ENCODE assay signal across 8 cellular contexts in genomic region chr14:21300892-21301291, GRCh38. TPM values are rescaled to one million over a fixed set of nuclear protein-coding genes. Genes with fewer than 3 reads are reported as not detected.
DNase-seq lines count a peak whose midpoint lies in the region; ATAC-seq and TF ChIP-seq lines count a peak whose summit lies in the region.

No MANE protein-coding gene starts in this region.

- H3K9me3 Mint-ChIP-seq in osteocyte (ENCODE audit: unreplicated experiment): no peaks in the 10 kb centered on the region

- peak; percentile 52 for DNase-seq in Right ventricle myocardium superior
- no peak for DNase-seq in cardiac septum (ENCODE audit: low spot score)
- peak; percentile 8 for DNase-seq in activated CD4-positive, alpha-beta T cell treated with anti-CD3 and anti-CD28 coated beads, Interleukin-2, amount 50 U/mL, for 1 hour
- DNase-seq in esophagus muscularis mucosa (ENCODE audit: extremely low spot score): no peak
- no peak for DNase-seq in osteocyte (ENCODE audit: extremely low spot score, unreplicated experiment)
- no peak for DNase-seq in DMS153 treated with DMSO at 0.1 percent for 48 hours (lab: John Stamatoyannopoulos, UW; ENCODE audit: unreplicated experiment)
- no peak for DNase-seq in NCI-H82 (lab: John Stamatoyannopoulos, UW)
- DNase-seq in NCI-H2196 treated with DMSO at 0.1 percent for 48 hours (lab: John Stamatoyannopoulos, UW; ENCODE audit: unreplicated experiment): no peak

- no peaks in the 10 kb centered on the region for H3K9me3 ChIP-seq in esophagus muscularis mucosa

- peak overlapping the region; percentile 47 for H3K4me3 Mint-ChIP-seq in osteocyte (ENCODE audit: unreplicated experiment)

- no peak overlapping the region for H3K27ac ChIP-seq in esophagus muscularis mucosa (replicated peaks in 1 of 4)

- H3K27me3 Mint-ChIP-seq in osteocyte (ENCODE audit: unreplicated experiment): peaks cover 44% of the 10 kb centered on the region

- peaks cover 3 to 7% (median 6%) of the 10 kb centered on the region in 4 donors for H3K4me1 ChIP-seq in esophagus muscularis mucosa

- 1% methylated on average over 27 of the region's 30 CpGs for WGBS in esophagus muscularis mucosa

- H3K27me3 ChIP-seq in esophagus muscularis mucosa: peaks cover 0 to 27% (median 5%) of the 10 kb centered on the region in 4 donors

- H3K27ac Mint-ChIP-seq in osteocyte (ENCODE audit: unreplicated experiment): no peak overlapping the region

- no peaks in the 10 kb centered on the region for H3K36me3 Mint-ChIP-seq in osteocyte (ENCODE audit: unreplicated experiment)

- no peaks in the 10 kb centered on the region for H3K4me1 Mint-ChIP-seq in osteocyte (ENCODE audit: unreplicated experiment)

- TF ChIP-seq POLR2A in esophagus muscularis mucosa (IDR thresholded peaks at IDR 0.05; ENCODE audit: low read depth): no peak

- TF ChIP-seq EP300 in esophagus muscularis mucosa (IDR thresholded peaks at IDR 0.05): no peak

- intact Hi-C loops in Right ventricle myocardium superior (cut with DNase I) (no loop called here), cardiac septum (cut with DNase I) (no loop called here), esophagus muscularis mucosa (cut with DNase I) (no loop called here)

- TF ChIP-seq CTCF in esophagus muscularis mucosa (IDR thresholded peaks at IDR 0.05) (peak in 1 of 3 experiments; percentile 11), osteocyte (IDR thresholded peaks at IDR 0.05) (no peak)

- H3K36me3 ChIP-seq in esophagus muscularis mucosa: no peaks in the 10 kb centered on the region

- peak overlapping the region; percentile 24 to 47 (median 36) for H3K4me3 ChIP-seq in esophagus muscularis mucosa

- peak; percentile 73 for ATAC-seq in Right ventricle myocardium superior (ENCODE audit: poor library complexity)

RNA-seq across cellular contexts. Expression of gene RPGRIP1, which starts 21.0 kb away (rescaled TPM):
- total RNA-seq in Right ventricle myocardium superior: 0.27 TPM
- total RNA-seq in cardiac septum: not detected
- not detected for total RNA-seq in esophagus muscularis mucosa
- not detected in 2 replicates for total RNA-seq in osteocyte

RNA-seq across cellular contexts. Expression of gene HNRNPC, which starts 31.6 kb away (rescaled TPM):
- total RNA-seq in Right ventricle myocardium superior: 238 TPM
- total RNA-seq in cardiac septum: 260 TPM
- 100 to 1,000 TPM; 260 to 396 (median 292) TPM for total RNA-seq in esophagus muscularis mucosa
- total RNA-seq in osteocyte: 424 and 430 TPM in 2 replicates

Comparison
In these comparisons a context has a peak if more than half of its experiments do, and no peak if none do; other contexts are left out.
1. DNase-seq: peak in Right ventricle myocardium superior (single experiment) and activated CD4-positive, alpha-beta T cell treated with anti-CD3 and anti-CD28 coated beads, Interleukin-2, amount 50 U/mL, for 1 hour (single experiment); none in cardiac septum (single experiment), esophagus muscularis mucosa (single experiment), osteocyte (single experiment), DMS153 treated with DMSO at 0.1 percent for 48 hours (single experiment), NCI-H82 (single experiment) and NCI-H2196 treated with DMSO at 0.1 percent for 48 hours (single experiment).